ENCODE assay signal across 9 cellular contexts in the genomic region with DNA sequence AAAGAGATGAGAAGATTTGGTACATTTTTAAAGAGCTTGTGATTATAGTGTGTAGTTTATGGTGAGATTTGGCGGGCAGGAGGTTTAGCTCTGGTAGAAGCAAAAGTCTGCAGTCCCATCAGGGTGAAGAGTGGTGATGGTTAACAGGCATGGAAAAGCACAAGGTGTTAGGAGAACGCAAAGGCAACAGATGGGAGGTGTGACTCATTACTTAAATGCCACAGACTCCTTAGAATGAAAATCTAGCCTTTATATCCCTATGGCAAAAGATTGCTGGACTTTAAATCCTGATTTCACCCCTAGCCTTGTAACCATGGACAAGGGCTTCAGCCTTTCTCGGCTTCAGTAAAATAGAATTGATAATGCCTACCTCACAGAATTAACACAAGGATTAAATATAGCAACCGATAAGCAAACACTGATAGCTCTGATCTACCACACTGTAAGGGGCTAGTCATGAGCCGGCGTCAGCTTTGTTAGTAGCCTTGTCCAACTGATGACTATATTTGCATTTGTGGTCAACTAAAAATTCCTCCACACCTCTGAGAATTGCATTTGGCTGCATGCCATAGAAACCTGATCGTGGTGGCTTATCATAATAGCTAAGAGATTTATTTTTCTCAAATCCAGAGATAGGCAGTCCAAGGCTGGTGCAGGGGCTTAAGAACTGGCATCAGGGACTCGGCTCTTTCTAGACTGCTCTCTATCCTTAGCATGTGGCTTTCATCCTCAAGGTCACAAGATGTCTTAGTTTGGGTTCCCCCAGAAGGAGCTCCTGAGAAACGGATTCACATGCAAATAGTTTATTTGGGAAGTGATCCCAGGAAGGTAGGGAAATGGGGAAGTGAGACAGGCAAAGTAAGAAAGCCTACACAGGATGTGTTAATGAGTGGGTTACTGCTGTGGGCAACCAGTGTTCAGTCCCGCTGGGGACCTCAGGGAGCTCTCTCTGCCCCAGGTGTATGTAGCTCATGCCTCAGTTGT. TPM values are rescaled to one million over a fixed set of nuclear protein-coding genes. Genes with fewer than 3 reads are reported as not detected.
DNase-seq lines count a peak whose midpoint lies in the region; ATAC-seq and TF ChIP-seq lines count a peak whose summit lies in the region.
"Had no signal": no experiment of that assay in that cellular context is flagged by ENCODE, and none has a peak within 500 bp of the region (broad histone marks: within the 10 kb centered on the region; RNA-seq: fewer than 3 reads in every experiment).

No MANE protein-coding gene starts in this region.

- peaks cover 9% of the 10 kb centered on the region for H3K36me3 Mint-ChIP-seq in T-helper 2 cell treated with Interferon-gamma antibody and Interleukin-4, amounts not matched to agents 5 μg/mL and 100 μg/mL, for 36 hours (ENCODE audit: low read depth)

- peak overlapping the region; percentile 37 for H3K4me2 ChIP-seq in OCI-LY3 (ENCODE audit: low read length)

- H3K27ac Mint-ChIP-seq in T-helper 2 cell treated with Interferon-gamma antibody and Interleukin-4, amounts not matched to agents 5 μg/mL and 100 μg/mL, for 36 hours, result no peak overlapping the region

- no peaks in the 10 kb centered on the region for H3K27me3 Mint-ChIP-seq in T-helper 2 cell treated with Interferon-gamma antibody and Interleukin-4, amounts not matched to agents 5 μg/mL and 100 μg/mL, for 36 hours (ENCODE audit: low read depth)

- peaks cover 14% of the 10 kb centered on the region for H3K4me1 Mint-ChIP-seq in T-helper 2 cell treated with Interferon-gamma antibody and Interleukin-4, amounts not matched to agents 5 μg/mL and 100 μg/mL, for 36 hours (ENCODE audit: low read depth)
- H3K4me1 Mint-ChIP-seq: neural crest cell had no signal

- TF ChIP-seq CTCF in OCI-LY3 (IDR thresholded peaks at IDR 0.05; ENCODE audit: low read depth, low read length), result no peak

- H3K4me1 ChIP-seq in OCI-LY3 (ENCODE audit: low read length), result peaks cover 14% of the 10 kb centered on the region

- H3K4me3 ChIP-seq in OCI-LY3 (ENCODE audit: low read length), result no peak overlapping the region

- H3K4me3 Mint-ChIP-seq in T-helper 2 cell treated with Interferon-gamma antibody and Interleukin-4, amounts not matched to agents 5 μg/mL and 100 μg/mL, for 36 hours, result peak overlapping the region; percentile 0
- H3K4me3 Mint-ChIP-seq: neural crest cell had no signal

- H4K20me1 ChIP-seq in OCI-LY3 (ENCODE audit: insufficient read depth, low read length), result peaks cover 7% of the 10 kb centered on the region; the same call in 1 of the 2 replicates

- H3K9ac ChIP-seq in OCI-LY3 (ENCODE audit: low read length), result no peak overlapping the region

- no peaks in the 10 kb centered on the region for H3K9me3 ChIP-seq in OCI-LY3 (ENCODE audit: insufficient read depth, low read length)

- no peaks in the 10 kb centered on the region for H3K79me2 ChIP-seq in OCI-LY3 (ENCODE audit: low read length)

- no peak overlapping the region for H3K27ac ChIP-seq in OCI-LY3 (ENCODE audit: low read length)

- H3K9me3 Mint-ChIP-seq in T-helper 2 cell treated with Interferon-gamma antibody and Interleukin-4, amounts not matched to agents 5 μg/mL and 100 μg/mL, for 36 hours, result no peaks in the 10 kb centered on the region

- H2AFZ ChIP-seq in OCI-LY3 (ENCODE audit: low read depth, low read length), result no peak overlapping the region

- peak; percentile 63 for ATAC-seq in HG02981 (IDR thresholded peaks at IDR 0.05; ENCODE audit: unreplicated experiment)

- H3K27me3 ChIP-seq in OCI-LY3 (ENCODE audit: low read depth, low read length), result no peaks in the 10 kb centered on the region

- DNase-seq in T-helper 2 cell treated with Interferon-gamma antibody and Interleukin-4, amounts not matched to agents 5 μg/mL and 100 μg/mL, for 36 hours (ENCODE audit: low spot score), result no peak
- DNase-seq in T-helper 2 cell (no peak), myocyte (ENCODE audit: low read depth) (peak; percentile 76), NCI-H774 (lab: John Stamatoyannopoulos, UW) (no peak), NK-92 (lab: John Stamatoyannopoulos, UW; ENCODE audit: unreplicated experiment) (no peak), AG08396 (ENCODE audit: low spot score) (no peak)

- H3K36me3 ChIP-seq in OCI-LY3 (replicated peaks; ENCODE audit: low read depth, low read length), result no peaks in the 10 kb centered on the region

RNA-seq across cellular contexts. Expression of a gene that starts 19.6 kb away (rescaled TPM):
- 89.5 and 102 TPM in 2 replicates for total RNA-seq in myocyte
- 29.3 TPM for polyA plus RNA-seq in myocyte (2012)

RNA-seq across cellular contexts. Expression of a gene that starts 19.6 kb away (rescaled TPM):
- total RNA-seq in myocyte, result 19.4 and 27.6 TPM in 2 replicates
- 19.1 TPM for polyA plus RNA-seq in myocyte (2012)
